ENCODE assay signal across 20 cellular contexts in the genomic region with DNA sequence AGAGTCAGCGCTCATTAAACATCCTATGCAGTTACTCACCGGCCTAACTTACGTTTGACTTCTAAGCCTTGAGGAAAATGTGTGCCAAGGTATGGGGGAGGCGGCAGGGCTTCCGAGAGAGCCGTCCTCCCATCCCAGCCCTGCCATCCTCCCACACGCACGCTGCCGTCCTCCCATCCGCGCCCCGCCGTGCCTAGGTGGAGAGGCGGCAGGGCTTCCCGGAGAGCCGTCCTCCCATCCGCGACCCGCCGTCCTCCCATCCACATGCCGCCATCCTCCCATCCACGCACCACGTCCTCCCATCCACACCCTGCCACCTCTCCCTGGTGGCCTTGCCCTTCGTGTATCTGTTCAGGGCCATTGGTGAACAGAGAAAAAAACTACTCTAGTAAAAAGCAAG.
"Had no signal": no experiment of that assay in that cellular context is flagged by ENCODE, and none has a peak within 500 bp of the region (broad histone marks: within the 10 kb centered on the region; RNA-seq: fewer than 3 reads in every experiment).

No MANE protein-coding gene starts in this region.

- H3K9me3 ChIP-seq: neutrophil, spleen, testis, tibial artery, upper lobe of left lung had no signal

- H3K27me3 ChIP-seq: dorsolateral prefrontal cortex, neutrophil, spleen, testis, tibial artery, upper lobe of left lung had no signal

- H3K9me3 Mint-ChIP-seq: immature natural killer cell; natural killer cell; stimulated activated memory B cell treated with anti-CD40 and anti-IgM and Interleukin-4, amounts not matched to agents 10 μg/mL and 1 μg/mL and 100 μg/mL, for 72 hours had no signal

- H3K27me3 Mint-ChIP-seq: stimulated activated memory B cell treated with anti-CD40 and anti-IgM and Interleukin-4, amounts not matched to agents 10 μg/mL and 1 μg/mL and 100 μg/mL, for 72 hours had no signal

- H3K36me3 Mint-ChIP-seq: natural killer cell had no signal

- ATAC-seq: left colon; natural killer cell; stimulated activated memory B cell treated with anti-CD40 and anti-IgM and Interleukin-4, amounts not matched to agents 10 μg/mL and 1 μg/mL and 100 μg/mL, for 72 hours; stimulated activated naive CD8-positive, alpha-beta T cell treated with anti-CD3 and anti-CD28 coated beads, Interleukin-15, Interleukin-2, amounts not matched to agents 100 U/mL and 50 U/mL, for 24 hours had no signal

- H2AFZ ChIP-seq: parathyroid adenoma had no signal

- H3K36me3 ChIP-seq: neutrophil, tibial artery, upper lobe of left lung had no signal

- H3K4me3 Mint-ChIP-seq: immature natural killer cell; natural killer cell; stimulated activated memory B cell treated with anti-CD40 and anti-IgM and Interleukin-4, amounts not matched to agents 10 μg/mL and 1 μg/mL and 100 μg/mL, for 72 hours had no signal

- H3K27ac Mint-ChIP-seq: immature natural killer cell; natural killer cell; progenitor cell of endocrine pancreas; stimulated activated memory B cell treated with anti-CD40 and anti-IgM and Interleukin-4, amounts not matched to agents 10 μg/mL and 1 μg/mL and 100 μg/mL, for 72 hours had no signal

- DNase-seq: dorsolateral prefrontal cortex; effector CD4-positive, alpha-beta T cell; hypothalamus; immature natural killer cell; islet precursor cell; kidney glomerular epithelial cell; left colon; natural killer cell; spleen; stimulated activated CD4-positive, alpha-beta T cell treated with anti-CD3 and anti-CD28 coated beads, Interleukin-4, amount 100 ng/mL, for 4 hours; stimulated activated naive CD8-positive, alpha-beta T cell treated with anti-CD3 and anti-CD28 coated beads, Interleukin-15, Interleukin-2, amounts not matched to agents 100 U/mL and 50 U/mL, for 24 hours; substantia nigra; testis; tibial artery had no signal

- H3K27ac ChIP-seq: neutrophil, parathyroid adenoma, skin epidermis, spleen, testis, tibial artery, upper lobe of left lung had no signal

- H3K9ac ChIP-seq: parathyroid adenoma had no signal

- H3K4me3 ChIP-seq: dorsolateral prefrontal cortex, skin epidermis, spleen, testis, tibial artery, upper lobe of left lung had no signal
